Comparison of ENCODE assay signal across 17 cellular contexts in genomic region chr22:38479096-38479840, GRCh38. TPM values are rescaled to one million over a fixed set of nuclear protein-coding genes. Genes with fewer than 3 reads are reported as not detected.
A peak's percentile ranks its signal among the peaks of the same experiment; 100 is the strongest.
DNase-seq lines count a peak whose midpoint lies in the region; ATAC-seq and TF ChIP-seq lines count a peak whose summit lies in the region.
"Had no signal": no experiment of that assay in that cellular context is flagged by ENCODE, and none has a peak within 500 bp of the region (broad histone marks: within the 10 kb centered on the region; RNA-seq: fewer than 3 reads in every experiment).

No MANE protein-coding gene starts in this region.

- H3K27ac Mint-ChIP-seq in activated T-cell treated with anti-CD3 and anti-CD28 coated beads, Interleukin-2, amount 50 U/mL, for 24 hours = peak overlapping the region; percentile 61
- H3K27ac Mint-ChIP-seq in activated naive CD4-positive, alpha-beta T cell treated with anti-CD3 and anti-CD28 coated beads for 36 hours = no peak overlapping the region
- H3K27ac Mint-ChIP-seq: activated CD8-positive, alpha-beta memory T cell treated with anti-CD3 and anti-CD28 coated beads, Interleukin-2, amount 10 ng/mL, durations not matched to agents 7 days and 5 days had no signal

- no peaks in the 10 kb centered on the region for H3K79me2 ChIP-seq in hepatocyte

- H2AFZ ChIP-seq in hepatocyte = no peak overlapping the region

- H3K4me3 ChIP-seq in SJSA1 = no peak overlapping the region
- no peak overlapping the region for H3K4me3 ChIP-seq in hepatocyte
- H3K4me3 ChIP-seq: gastrocnemius medialis, mucosa of descending colon, testis had no signal

- peaks cover 23% of the 10 kb centered on the region for H3K4me1 Mint-ChIP-seq in activated T-cell treated with anti-CD3 and anti-CD28 coated beads, Interleukin-2, amount 50 U/mL, for 24 hours (ENCODE audit: low read depth)
- H3K4me1 Mint-ChIP-seq in activated T-cell treated with anti-CD3 and anti-CD28 coated beads, Interleukin-2, amount 50 U/mL, for 4 hours (ENCODE audit: low read depth) = peaks cover 1% of the 10 kb centered on the region
- peaks cover 9% of the 10 kb centered on the region for H3K4me1 Mint-ChIP-seq in activated naive CD4-positive, alpha-beta T cell treated with anti-CD3 and anti-CD28 coated beads for 36 hours (ENCODE audit: low read depth)

- CTCF ChIA-PET in activated naive CD4-positive, alpha-beta T cell treated with anti-CD3 and anti-CD28 coated beads for 36 hours (lab: Charles Lee) = interaction anchor here (0.6 to 1.5 kb wide), 2 partner anchors 10 to 12 kb away, joined by 4 read pairs; no protein-coding TSS in a partner anchor

- no peak overlapping the region for H3K4me2 ChIP-seq in hepatocyte

- no peaks in the 10 kb centered on the region for H3K27me3 ChIP-seq in SJSA1 (replicated peaks)
- H3K27me3 ChIP-seq in hepatocyte = no peaks in the 10 kb centered on the region
- H3K27me3 ChIP-seq: gastrocnemius medialis, testis had no signal

- H3K4me1 ChIP-seq in SJSA1 (replicated peaks) = no peaks in the 10 kb centered on the region; the same call in 1 of the 2 replicates
- H3K4me1 ChIP-seq in hepatocyte (ENCODE audit: insufficient read depth) = peaks cover 4% of the 10 kb centered on the region
- H3K4me1 ChIP-seq: gastrocnemius medialis, testis had no signal

- no peak for ATAC-seq in activated T-cell treated with anti-CD3 and anti-CD28 coated beads, Interleukin-2, amount 50 U/mL, for 4 hours
- ATAC-seq in HG02973 (IDR thresholded peaks at IDR 0.05; ENCODE audit: unreplicated experiment) = no peak
- ATAC-seq: gastrocnemius medialis, PC-3, T-cell had no signal

- no peak for TF ChIP-seq CTCF in hepatocyte (IDR thresholded peaks at IDR 0.05; ENCODE audit: poor library complexity)

- intact Hi-C loops in activated naive CD4-positive, alpha-beta T cell treated with anti-CD3 and anti-CD28 coated beads for 36 hours (cut with micrococcal nuclease) = no loop called here

- H3K4me3 Mint-ChIP-seq in activated T-cell treated with anti-CD3 and anti-CD28 coated beads, Interleukin-2, amount 50 U/mL, for 24 hours = no peak overlapping the region
- H3K4me3 Mint-ChIP-seq in activated T-cell treated with anti-CD3 and anti-CD28 coated beads, Interleukin-2, amount 50 U/mL, for 4 hours = no peak overlapping the region
- no peak overlapping the region for H3K4me3 Mint-ChIP-seq in activated naive CD4-positive, alpha-beta T cell treated with anti-CD3 and anti-CD28 coated beads for 36 hours
- H3K4me3 Mint-ChIP-seq: activated CD8-positive, alpha-beta memory T cell treated with anti-CD3 and anti-CD28 coated beads, Interleukin-2, amount 10 ng/mL, durations not matched to agents 7 days and 5 days; T-cell had no signal

- no peak for DNase-seq in activated T-cell treated with anti-CD3 and anti-CD28 coated beads, Interleukin-2, amount 50 U/mL, for 24 hours
- DNase-seq in activated T-cell treated with anti-CD3 and anti-CD28 coated beads, Interleukin-2, amount 50 U/mL, for 4 hours = no peak
- DNase-seq in SJSA1 (ENCODE audit: low read depth in 1 of 2, low spot score in 2 of 2) (no peak), hepatocyte (ENCODE audit: low spot score) (no peak), renal cortical epithelial cell (ENCODE audit: low read depth) (peak; percentile 90), T-helper 9 cell (no peak)
- DNase-seq in activated naive CD4-positive, alpha-beta T cell treated with anti-CD3 and anti-CD28 coated beads for 36 hours = no peak
- DNase-seq: activated CD8-positive, alpha-beta memory T cell treated with anti-CD3 and anti-CD28 coated beads, Interleukin-2, amount 10 ng/mL, durations not matched to agents 7 days and 5 days; activated naive CD4-positive, alpha-beta T cell treated with Interleukin-2 at 50 U/mL for 16 hours; gastrocnemius medialis; mucosa of descending colon; PC-3; T-cell; testis had no signal

- H3K36me3 Mint-ChIP-seq in activated T-cell treated with anti-CD3 and anti-CD28 coated beads, Interleukin-2, amount 50 U/mL, for 24 hours (ENCODE audit: low read depth) = peaks cover 50% of the 10 kb centered on the region
- H3K36me3 Mint-ChIP-seq in activated T-cell treated with anti-CD3 and anti-CD28 coated beads, Interleukin-2, amount 50 U/mL, for 4 hours (ENCODE audit: insufficient read depth) = peaks cover 31% of the 10 kb centered on the region
- peaks cover 22% of the 10 kb centered on the region for H3K36me3 Mint-ChIP-seq in activated naive CD4-positive, alpha-beta T cell treated with anti-CD3 and anti-CD28 coated beads for 36 hours (ENCODE audit: low read depth)

- H3K9me3 ChIP-seq in SJSA1 (replicated peaks) = no peaks in the 10 kb centered on the region
- H3K9me3 ChIP-seq in hepatocyte (ENCODE audit: low read depth) = no peaks in the 10 kb centered on the region
- H3K9me3 ChIP-seq: gastrocnemius medialis, mucosa of descending colon, testis had no signal

- H3K36me3 ChIP-seq in SJSA1 (peaks cover 51% of the 10 kb centered on the region), hepatocyte (replicated peaks; ENCODE audit: insufficient read depth, low read depth) (peaks cover 3% of the 10 kb centered on the region)

- H3K27ac ChIP-seq in SJSA1 (0 out of 2 replicates have a peak overlapping the region, but pooled peaks have one; percentile 5), hepatocyte (peak overlapping the region; percentile 19)
- H3K27ac ChIP-seq: gastrocnemius medialis, testis had no signal

- no peaks in the 10 kb centered on the region for H3K27me3 Mint-ChIP-seq in activated T-cell treated with anti-CD3 and anti-CD28 coated beads, Interleukin-2, amount 50 U/mL, for 24 hours
- H3K27me3 Mint-ChIP-seq in activated T-cell treated with anti-CD3 and anti-CD28 coated beads, Interleukin-2, amount 50 U/mL, for 4 hours (ENCODE audit: low read depth) = no peaks in the 10 kb centered on the region
- H3K27me3 Mint-ChIP-seq in activated naive CD4-positive, alpha-beta T cell treated with anti-CD3 and anti-CD28 coated beads for 36 hours (ENCODE audit: low read depth) = no peaks in the 10 kb centered on the region
- H3K27me3 Mint-ChIP-seq: T-cell had no signal

- no peaks in the 10 kb centered on the region for H4K20me1 ChIP-seq in hepatocyte (ENCODE audit: insufficient read depth, poor library complexity, severe bottlenecking)

- WGBS in hepatocyte (ENCODE audit: low lambda C conversion rate, missing lambda C conversion rate) = 80% methylated on average over 7 of the region's 7 CpGs

- no peaks in the 10 kb centered on the region for H3K9me2 ChIP-seq in hepatocyte (replicated peaks; ENCODE audit: insufficient read depth)

- no peaks in the 10 kb centered on the region for H3K9me3 Mint-ChIP-seq in activated T-cell treated with anti-CD3 and anti-CD28 coated beads, Interleukin-2, amount 50 U/mL, for 24 hours
- H3K9me3 Mint-ChIP-seq in activated T-cell treated with anti-CD3 and anti-CD28 coated beads, Interleukin-2, amount 50 U/mL, for 4 hours = no peaks in the 10 kb centered on the region
- H3K9me3 Mint-ChIP-seq in activated naive CD4-positive, alpha-beta T cell treated with anti-CD3 and anti-CD28 coated beads for 36 hours = no peaks in the 10 kb centered on the region
- H3K9me3 Mint-ChIP-seq: T-cell had no signal

RNA-seq across cellular contexts. Expression of gene KDELR3, which starts 11.4 kb away (rescaled TPM):
- total RNA-seq in activated T-cell treated with anti-CD3 and anti-CD28 coated beads, Interleukin-2, amount 50 U/mL, for 4 hours = under 1 TPM in 2 of 3 donors, not detected in 1; 0.21 to 0.35 TPM
- total RNA-seq in SJSA1 (2014; rRNA removed; shearing (Covaris generic)) = 15.4 and 26.1 TPM in 2 replicates
- total RNA-seq in hepatocyte (92.4 and 98.9 TPM in 2 replicates), renal cortical epithelial cell (34.2 and 73.5 TPM in 2 replicates)
- 169 and 171 TPM in 2 replicates for polyA plus RNA-seq in hepatocyte
- total RNA-seq in activated naive CD4-positive, alpha-beta T cell treated with anti-CD3 and anti-CD28 coated beads for 36 hours = under 1 TPM; 0.57 to 0.77 TPM

RNA-seq across cellular contexts. Expression of gene KCNJ4, which starts 24.3 kb away (rescaled TPM):
- not detected for total RNA-seq in activated T-cell treated with anti-CD3 and anti-CD28 coated beads, Interleukin-2, amount 50 U/mL, for 4 hours
- total RNA-seq in SJSA1 (2014; rRNA removed; shearing (Covaris generic)) = not detected in 2 replicates
- total RNA-seq in hepatocyte (0.24 and 0.50 TPM in 2 replicates), renal cortical epithelial cell (not detected in 2 replicates)
- polyA plus RNA-seq in hepatocyte = 0.08 and 0.30 TPM in 2 replicates
- not detected for total RNA-seq in activated naive CD4-positive, alpha-beta T cell treated with anti-CD3 and anti-CD28 coated beads for 36 hours
- total RNA-seq: activated CD8-positive, alpha-beta memory T cell treated with anti-CD3 and anti-CD28 coated beads, Interleukin-2, amount 10 ng/mL, durations not matched to agents 7 days and 5 days; gastrocnemius medialis; mucosa of descending colon; NCI-H460; PC-3; pulmonary artery endothelial cell; T-cell had no signal

RNA-seq across cellular contexts. Expression of gene DDX17, which starts 26.8 kb away (rescaled TPM):
- total RNA-seq in activated T-cell treated with anti-CD3 and anti-CD28 coated beads, Interleukin-2, amount 50 U/mL, for 4 hours = 100 to 1,000 TPM; 228 to 276 (median 251) TPM
- total RNA-seq in SJSA1 (2014; rRNA removed; shearing (Covaris generic)) = 277 and 362 TPM in 2 replicates
- total RNA-seq in hepatocyte (432 and 433 TPM in 2 replicates), renal cortical epithelial cell (381 and 469 TPM in 2 replicates)
- polyA plus RNA-seq in hepatocyte = 42.3 and 50.1 TPM in 2 replicates
- 100 to 1,000 TPM; 319 to 341 TPM for total RNA-seq in activated naive CD4-positive, alpha-beta T cell treated with anti-CD3 and anti-CD28 coated beads for 36 hours
